1 cellular context compared by ENCODE assay signal in genomic region chr9:6757988-6758417, GRCh38.
TF ChIP-seq lines count a peak whose summit lies in the region.

No MANE protein-coding gene starts in this region.

TF ChIP-seq in HepG2, 621 proteins besides CTCF, POLR2A, EP300 and RAD21 (continued from another document and continues in another):
- TF ChIP-seq SNAPC4 (CRISPR knock-in tag; IDR thresholded peaks at IDR 0.05) (no peak), RORA (CRISPR knock-in tag; IDR thresholded peaks at IDR 0.05) (no peak), HIC2 (CRISPR knock-in tag; IDR thresholded peaks at IDR 0.05; ENCODE audit: low read depth) (no peak), CENPBD1 (CRISPR knock-in tag; IDR thresholded peaks at IDR 0.05; ENCODE audit: borderline replicate concordance, low read depth) (no peak), TFAP4 (IDR thresholded peaks at IDR 0.05; ENCODE audit: borderline replicate concordance, low read depth) (peak; percentile 96), NONO (IDR thresholded peaks at IDR 0.05) (no peak), NONO (CRISPR knock-in tag; conservative IDR thresholded peaks at IDR 0.05) (no peak), ZNF101 (CRISPR knock-in tag; IDR thresholded peaks at IDR 0.05; ENCODE audit: borderline replicate concordance, low read depth) (0 out of 2 replicates have a peak, but pooled peaks have one; percentile 11), ZFP41 (CRISPR knock-in tag; IDR thresholded peaks at IDR 0.05; ENCODE audit: borderline replicate concordance) (no peak), ZNF362 (CRISPR knock-in tag; IDR thresholded peaks at IDR 0.05; ENCODE audit: borderline replicate concordance) (no peak), HES4 (CRISPR knock-in tag; IDR thresholded peaks at IDR 0.05; ENCODE audit: borderline replicate concordance) (no peak), MAX (IDR thresholded peaks at IDR 0.05) (no peak), ZNF878 (CRISPR knock-in tag; IDR thresholded peaks at IDR 0.05) (no peak), ZNF841 (CRISPR knock-in tag; IDR thresholded peaks at IDR 0.05; ENCODE audit: borderline replicate concordance) (no peak), ZNF281 (CRISPR knock-in tag; IDR thresholded peaks at IDR 0.05; ENCODE audit: borderline replicate concordance) (no peak; the same call in 1 of the 2 replicates), AHR (CRISPR knock-in tag; IDR thresholded peaks at IDR 0.05) (no peak), ATF2 (CRISPR knock-in tag; IDR thresholded peaks at IDR 0.05) (no peak), ETS1 (CRISPR knock-in tag; IDR thresholded peaks at IDR 0.05) (0 out of 2 replicates have a peak, but pooled peaks have one; percentile 67), KDM5A (IDR thresholded peaks at IDR 0.05; ENCODE audit: borderline replicate concordance, low read length) (peak; percentile 58; the same call in 1 of the 2 replicates), EED (CRISPR knock-in tag; IDR thresholded peaks at IDR 0.05) (no peak), PPARG (CRISPR knock-in tag; conservative IDR thresholded peaks at IDR 0.05) (no peak), ZMYM3 (CRISPR knock-in tag; IDR thresholded peaks at IDR 0.05) (no peak), ELF1 (CRISPR knock-in tag; IDR thresholded peaks at IDR 0.05) (no peak), DMAP1 (CRISPR knock-in tag; IDR thresholded peaks at IDR 0.05) (no peak), KDM5B (CRISPR knock-in tag; IDR thresholded peaks at IDR 0.05; ENCODE audit: borderline replicate concordance) (0 out of 2 replicates have a peak, but pooled peaks have one; percentile 18), HMGXB4 (CRISPR knock-in tag; IDR thresholded peaks at IDR 0.05; ENCODE audit: borderline replicate concordance in 1 of 2, low read depth in 1 of 2) (no peak), MYNN (CRISPR knock-in tag; IDR thresholded peaks at IDR 0.05; ENCODE audit: low read depth) (no peak), ZNF761 (CRISPR knock-in tag; conservative IDR thresholded peaks at IDR 0.05) (0 out of 2 replicates have a peak, but pooled peaks have one; percentile 10), ZNF160 (CRISPR knock-in tag; IDR thresholded peaks at IDR 0.05) (0 out of 2 replicates have a peak, but pooled peaks have one; percentile 38), TAF15 (IDR thresholded peaks at IDR 0.05; ENCODE audit: low read depth, low read length, poor library complexity, severe bottlenecking) (no peak), LCORL (IDR thresholded peaks at IDR 0.05) (peak; percentile 33; the same call in 1 of the 2 replicates), LCORL (CRISPR knock-in tag; IDR thresholded peaks at IDR 0.05) (0 out of 2 replicates have a peak, but pooled peaks have one; percentile 14), ZNF790 (CRISPR knock-in tag; IDR thresholded peaks at IDR 0.05; ENCODE audit: borderline replicate concordance) (no peak; the same call in 1 of the 2 replicates), ATF5 (CRISPR knock-in tag; IDR thresholded peaks at IDR 0.05; ENCODE audit: low read depth) (no peak), CEBPB (IDR thresholded peaks at IDR 0.05; ENCODE audit: borderline replicate concordance, low read depth, low read length) (no peak), ZNF670 (CRISPR knock-in tag; IDR thresholded peaks at IDR 0.05; ENCODE audit: borderline replicate concordance) (no peak), HNRNPL (IDR thresholded peaks at IDR 0.05; ENCODE audit: low read depth, low read length) (no peak), CBX2 (IDR thresholded peaks at IDR 0.05; ENCODE audit: low read depth, low read length) (no peak), CBX2 (CRISPR knock-in tag; IDR thresholded peaks at IDR 0.05; ENCODE audit: low read depth) (no peak), ZNF496 (CRISPR knock-in tag; IDR thresholded peaks at IDR 0.05; ENCODE audit: insufficient replicate concordance) (no peak)
